Comparison of ENCODE assay signal across 2 cellular contexts in genomic region chr17:21426876-21427275, GRCh38. TPM values are rescaled to one million over a fixed set of nuclear protein-coding genes. Genes with fewer than 3 reads are reported as not detected.
"Had no signal": no experiment of that assay in that cellular context is flagged by ENCODE, and none has a peak within 500 bp of the region (broad histone marks: within the 10 kb centered on the region; RNA-seq: fewer than 3 reads in every experiment).

No MANE protein-coding gene starts in this region.

RNA-seq across cellular contexts. Expression of gene KCNJ12, which starts 50.7 kb away (rescaled TPM):
- total RNA-seq: MCF 10A, SJSA1 had no signal
